ENCODE assay signal across 8 cellular contexts in genomic region chr16:53704445-53704813, GRCh38. TPM values are rescaled to one million over a fixed set of nuclear protein-coding genes. Genes with fewer than 3 reads are reported as not detected.
A peak's percentile ranks its signal among the peaks of the same experiment; 100 is the strongest.
DNase-seq lines count a peak whose midpoint lies in the region; ATAC-seq, FAIRE-seq and TF ChIP-seq lines count a peak whose summit lies in the region.

No MANE protein-coding gene starts in this region.

- no peak for TF ChIP-seq CTCF in adrenal gland (IDR thresholded peaks at IDR 0.05)
- TF ChIP-seq CTCF in kidney epithelial cell (IDR thresholded peaks at IDR 0.05; ENCODE audit: insufficient read depth, low read length, poor library complexity, severe bottlenecking): no peak
- TF ChIP-seq CTCF in testis (IDR thresholded peaks at IDR 0.05): no peak

- no peaks in the 10 kb centered on the region for H3K9me3 ChIP-seq in adrenal gland (replicated peaks in 1 of 3)
- no peaks in the 10 kb centered on the region for H3K9me3 ChIP-seq in testis

- no peak for DNase-seq in activated CD4-positive, alpha-beta T cell treated with anti-CD3 and anti-CD28 coated beads, Interleukin-2, amount 10 ng/mL, durations not matched to agents 7 days and 5 days
- no peak for DNase-seq in activated CD4-positive, alpha-beta T cell treated with anti-CD3 and anti-CD28 coated beads, Interleukin-2, amount 50 U/mL, for 48 hours
- DNase-seq in adrenal gland (no peak), kidney epithelial cell (ENCODE audit: low read depth) (no peak), testis (no peak), NCI-H526 (lab: John Stamatoyannopoulos, UW) (no peak), RCC 7860 (ENCODE audit: low spot score) (no peak)

- no peaks in the 10 kb centered on the region for H3K27me3 ChIP-seq in adrenal gland
- no peaks in the 10 kb centered on the region for H3K27me3 ChIP-seq in kidney epithelial cell (ENCODE audit: control insufficient read depth, insufficient read depth, low read length)
- no peaks in the 10 kb centered on the region for H3K27me3 ChIP-seq in testis

- H3K4me3 ChIP-seq in adrenal gland (peak overlapping the region; percentile 38 to 76 (median 64)), kidney epithelial cell (ENCODE audit: low read depth, low read length) (peak overlapping the region; percentile 86), testis (peak overlapping the region; percentile 77 to 91)

- TF ChIP-seq POLR2A in adrenal gland (IDR thresholded peaks at IDR 0.05) (no peak), testis (IDR thresholded peaks at IDR 0.05) (no peak)

- H3K36me3 Mint-ChIP-seq in activated CD4-positive, alpha-beta T cell treated with anti-CD3 and anti-CD28 coated beads, Interleukin-2, amount 10 ng/mL, durations not matched to agents 7 days and 5 days (ENCODE audit: low read depth): peaks cover 7% of the 10 kb centered on the region

- no peaks in the 10 kb centered on the region for H3K9me3 Mint-ChIP-seq in activated CD4-positive, alpha-beta T cell treated with anti-CD3 and anti-CD28 coated beads, Interleukin-2, amount 10 ng/mL, durations not matched to agents 7 days and 5 days

- no peaks in the 10 kb centered on the region for H3K27me3 Mint-ChIP-seq in activated CD4-positive, alpha-beta T cell treated with anti-CD3 and anti-CD28 coated beads, Interleukin-2, amount 10 ng/mL, durations not matched to agents 7 days and 5 days

- H3K27ac ChIP-seq in adrenal gland: peak overlapping the region in 4 of 5 donors; percentile 60 to 81 (median 68)
- H3K27ac ChIP-seq in testis: peak overlapping the region; percentile 56 to 76

- POLR2A ChIA-PET in activated CD4-positive, alpha-beta T cell treated with anti-CD3 and anti-CD28 coated beads, Interleukin-2, amount 10 ng/mL, durations not matched to agents 7 days and 5 days (lab: Charles Lee): interaction anchor here (0.6 kb wide), 1 partner anchor 401 kb away, joined by 3 read pairs; no protein-coding TSS in a partner anchor

- H3K4me3 Mint-ChIP-seq in activated CD4-positive, alpha-beta T cell treated with anti-CD3 and anti-CD28 coated beads, Interleukin-2, amount 10 ng/mL, durations not matched to agents 7 days and 5 days: peak overlapping the region; percentile 92

- WGBS in adrenal gland, 4 donors: 9 to 20% (median 12%) methylated on average over 6 of the region's 6 CpGs
- WGBS in testis, 2 donors: 1 to 4% methylated on average over 6 of the region's 6 CpGs

- H3K36me3 ChIP-seq in adrenal gland (replicated peaks in 1 of 2) (no peaks in the 10 kb centered on the region), kidney epithelial cell (ENCODE audit: control insufficient read depth, insufficient read depth, low read length) (no peaks in the 10 kb centered on the region), testis (ENCODE audit: low read depth, missing control alignments) (no peaks in the 10 kb centered on the region)

- CTCF ChIA-PET in activated CD4-positive, alpha-beta T cell treated with anti-CD3 and anti-CD28 coated beads, Interleukin-2, amount 10 ng/mL, durations not matched to agents 7 days and 5 days (lab: Charles Lee): interaction anchor here (1.1 to 1.7 kb wide), 2 partner anchors 11 to 54 kb away, joined by 3 to 4 read pairs; no protein-coding TSS in a partner anchor

- no peak for ATAC-seq in HG03175 (IDR thresholded peaks at IDR 0.05; ENCODE audit: unreplicated experiment)

- peaks cover 21% of the 10 kb centered on the region for H3K4me1 Mint-ChIP-seq in activated CD4-positive, alpha-beta T cell treated with anti-CD3 and anti-CD28 coated beads, Interleukin-2, amount 10 ng/mL, durations not matched to agents 7 days and 5 days

- intact Hi-C loops in adrenal gland (cut with DNase I) (no loop called here), testis (cut with DNase I; ENCODE audit: low total_unique reads) (no loop called here)

- FAIRE-seq in RCC 7860 (lab: Jason Lieb, UNC): no peak

- H3K27ac Mint-ChIP-seq in activated CD4-positive, alpha-beta T cell treated with anti-CD3 and anti-CD28 coated beads, Interleukin-2, amount 10 ng/mL, durations not matched to agents 7 days and 5 days: peak overlapping the region; percentile 93

- H3K4me1 ChIP-seq in adrenal gland (replicated peaks in 1 of 2): peaks cover 14 to 34% of the 10 kb centered on the region in 2 donors
- H3K4me1 ChIP-seq in testis: peaks cover 12% of the 10 kb centered on the region

RNA-seq across cellular contexts. Expression of gene FTO, which starts 0.5 kb away (rescaled TPM):
- 10 to 100 TPM; 44.2 to 44.3 TPM for total RNA-seq in activated CD4-positive, alpha-beta T cell treated with anti-CD3 and anti-CD28 coated beads, Interleukin-2, amount 10 ng/mL, durations not matched to agents 7 days and 5 days
- total RNA-seq in adrenal gland: 100 to 1,000 TPM; 138 to 310 (median 168) TPM
- polyA plus RNA-seq in adrenal gland: 100 to 1,000 TPM in 1 of 3 donors, 10 to 100 TPM in 2; 17.8 to 102 (median 20.7) TPM
- total RNA-seq in kidney epithelial cell: 64.9 and 66.9 TPM in 2 replicates
- total RNA-seq in testis: 10 to 100 TPM; 50.3 to 64.7 TPM
- polyA plus RNA-seq in testis (ENCODE audit: insufficient read depth, low read depth, low replicate concordance): 32.4 TPM

RNA-seq across cellular contexts. Expression of gene RPGRIP1L, which starts 0.8 kb away (rescaled TPM):
- total RNA-seq in activated CD4-positive, alpha-beta T cell treated with anti-CD3 and anti-CD28 coated beads, Interleukin-2, amount 10 ng/mL, durations not matched to agents 7 days and 5 days: 1 to 10 TPM; 4.8 to 4.9 TPM
- total RNA-seq in adrenal gland: 10 to 100 TPM in 1 of 8 donors, 1 to 10 TPM in 7; 3.7 to 11.6 (median 6.6) TPM
- polyA plus RNA-seq in adrenal gland: 1 to 10 TPM; 2.6 to 9.5 (median 3.3) TPM
- total RNA-seq in kidney epithelial cell: 7.7 and 15.3 TPM in 2 replicates
- 10 to 100 TPM; 22.0 to 37.4 TPM for total RNA-seq in testis
- polyA plus RNA-seq in testis (ENCODE audit: insufficient read depth, low read depth, low replicate concordance): 23.0 TPM
